Comparison of ENCODE assay signal across 8 cellular contexts in the genomic region with DNA sequence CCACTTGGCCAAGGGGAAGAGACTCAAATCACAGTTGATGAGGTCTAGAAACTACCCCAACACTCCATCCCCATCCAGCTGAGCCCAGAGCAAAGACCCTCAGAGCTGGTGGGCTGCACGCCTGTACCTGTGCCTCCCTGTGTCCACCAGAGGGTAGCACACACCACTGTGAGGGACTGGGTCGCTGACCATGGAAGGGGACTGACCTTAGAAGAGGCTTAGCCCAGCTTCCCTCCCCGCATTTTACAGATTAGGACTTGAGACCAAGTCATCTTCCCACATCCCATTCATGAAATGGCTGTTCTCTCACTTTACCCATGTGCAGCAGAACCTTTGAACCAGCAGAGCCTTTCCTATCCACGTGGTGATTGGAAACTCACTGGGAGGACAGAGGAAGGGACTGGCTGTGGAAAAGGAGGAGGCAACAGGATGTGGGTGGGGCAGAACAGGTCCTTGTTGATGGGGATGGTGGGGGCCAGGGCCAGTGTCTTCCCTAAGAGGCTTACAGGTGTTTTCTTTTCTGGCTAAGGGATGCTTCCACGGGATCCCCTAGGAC. TPM values are rescaled to one million over a fixed set of nuclear protein-coding genes. Genes with fewer than 3 reads are reported as not detected.
DNase-seq lines count a peak whose midpoint lies in the region; TF ChIP-seq lines count a peak whose summit lies in the region.

No MANE protein-coding gene starts in this region.

- H3K4me3 Mint-ChIP-seq in osteocyte (ENCODE audit: unreplicated experiment) = no peak overlapping the region

- TF ChIP-seq CTCF in LNCaP clone FGC (IDR thresholded peaks at IDR 0.05; ENCODE audit: control insufficient read depth, extremely low read depth, insufficient read depth) = peak; percentile 84
- TF ChIP-seq CTCF in osteocyte (IDR thresholded peaks at IDR 0.05) = peak; percentile 90

- DNase-seq in EL (peak; percentile 50), LNCaP clone FGC (ENCODE audit: low read depth) (no peak), ecto neural progenitor cell (ENCODE audit: low spot score) (peak; percentile 81), osteocyte (ENCODE audit: extremely low spot score, unreplicated experiment) (no peak), globus pallidus (ENCODE audit: low spot score) (no peak), HUDEP-2 (lab: John Stamatoyannopoulos, UW; ENCODE audit: unreplicated experiment in 76 of 76) (no peak), SIG-M5 treated with dmso at 0.1 percent for 504 hours (lab: John Stamatoyannopoulos, UW; ENCODE audit: unreplicated experiment) (no peak)
- no peak for DNase-seq in central memory CD4-positive, alpha-beta T cell

- H3K27me3 Mint-ChIP-seq in osteocyte (ENCODE audit: unreplicated experiment) = peaks cover 28% of the 10 kb centered on the region

- H3K27ac Mint-ChIP-seq in osteocyte (ENCODE audit: unreplicated experiment) = no peak overlapping the region

- no peaks in the 10 kb centered on the region for H3K36me3 Mint-ChIP-seq in osteocyte (ENCODE audit: unreplicated experiment)

- H3K4me1 Mint-ChIP-seq in osteocyte (ENCODE audit: unreplicated experiment) = peaks cover 19% of the 10 kb centered on the region

- no peaks in the 10 kb centered on the region for H3K9me3 Mint-ChIP-seq in osteocyte (ENCODE audit: unreplicated experiment)

- no peak overlapping the region for H3K4me3 ChIP-seq in LNCaP clone FGC (ENCODE audit: low read depth, low read length)

RNA-seq across cellular contexts. Expression of a gene that starts 44.3 kb away (rescaled TPM):
- total RNA-seq in osteocyte = 84.0 and 85.8 TPM in 2 replicates

RNA-seq across cellular contexts. Expression of a gene that starts 58.7 kb away (rescaled TPM):
- not detected in 2 replicates for total RNA-seq in osteocyte

Comparison
In these comparisons a context has a peak if more than half of its experiments do, and no peak if none do; other contexts are left out.
1. DNase-seq: peak in EL (single experiment) and ecto neural progenitor cell (single experiment); none in LNCaP clone FGC (single experiment), osteocyte (single experiment), globus pallidus (single experiment), central memory CD4-positive, alpha-beta T cell (single experiment), HUDEP-2 (0 of 76) and SIG-M5 treated with dmso at 0.1 percent for 504 hours (single experiment).